ENCODE assay signal across 18 cellular contexts in genomic region chr2:236613607-236614006, GRCh38. TPM values are rescaled to one million over a fixed set of nuclear protein-coding genes. Genes with fewer than 3 reads are reported as not detected.
"Had no signal": no experiment of that assay in that cellular context is flagged by ENCODE, and none has a peak within 500 bp of the region (broad histone marks: within the 10 kb centered on the region; RNA-seq: fewer than 3 reads in every experiment).

No MANE protein-coding gene starts in this region.

- DNase-seq: activated CD4-positive, alpha-beta T cell treated with anti-CD3 and anti-CD28 coated beads for 4 hours; activated CD4-positive, alpha-beta T cell treated with anti-CD3 and anti-CD28 coated beads, Interleukin-2, amount 50 U/mL, for 48 hours; activated CD4-positive, CD25-positive, alpha-beta regulatory T cell; activated CD8-positive, alpha-beta memory T cell treated with anti-CD3 and anti-CD28 coated beads, Interleukin-2, amount 50 U/mL, for 48 hours; activated naive CD4-positive, alpha-beta T cell; activated T-cell treated with anti-CD3 and anti-CD28 coated beads, Interleukin-2, amount 50 U/mL, for 4 hours; adrenal gland; foreskin fibroblast; immature natural killer cell; nucleus accumbens; right lobe of liver; stimulated activated CD4-positive, alpha-beta T cell treated with anti-CD3 and anti-CD28 coated beads, Interleukin-2, amount 100 ng/mL, for 24 hours; SW 1271; T-helper 17 cell; upper lobe of left lung had no signal

- ATAC-seq: activated T-cell treated with anti-CD3 and anti-CD28 coated beads, Interleukin-2, amount 50 U/mL, for 4 hours; right lobe of liver; stimulated activated memory B cell treated with anti-CD40 and anti-IgM and Interleukin-4, amounts not matched to agents 10 μg/mL and 1 μg/mL and 100 μg/mL, for 72 hours; T-helper 17 cell had no signal

RNA-seq across cellular contexts. Expression of gene ACKR3, which starts 44.0 kb away (rescaled TPM):
- total RNA-seq: epithelial cell of proximal tubule, myocyte had no signal
